Comparison of ENCODE assay signal across 27 cellular contexts in the genomic region with DNA sequence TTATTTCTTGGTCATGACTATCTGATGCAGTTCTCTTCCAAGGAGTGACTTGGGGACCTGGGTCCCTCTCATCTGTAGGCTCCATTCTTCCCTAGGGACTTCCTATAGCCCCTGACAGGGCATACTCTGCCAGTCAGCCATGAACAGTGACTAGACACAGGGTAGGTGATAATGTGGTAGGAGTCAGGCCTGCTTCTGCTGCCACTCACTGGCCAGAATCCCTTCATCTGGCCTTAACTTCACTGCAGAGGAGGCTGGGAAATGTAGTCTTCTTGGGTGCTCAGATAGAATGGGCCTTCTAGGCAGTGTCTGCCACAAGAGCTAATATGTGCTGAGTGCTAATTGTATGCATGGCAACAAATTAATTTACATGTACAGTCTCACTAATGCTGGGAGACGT.
A peak's percentile ranks its signal among the peaks of the same experiment; 100 is the strongest.
DNase-seq lines count a peak whose midpoint lies in the region; ATAC-seq, FAIRE-seq and TF ChIP-seq lines count a peak whose summit lies in the region.
"Had no signal": no experiment of that assay in that cellular context is flagged by ENCODE, and none has a peak within 500 bp of the region (broad histone marks: within the 10 kb centered on the region; RNA-seq: fewer than 3 reads in every experiment).

No MANE protein-coding gene starts in this region.

- H3K4me3 ChIP-seq in HepG2 (replicated peaks in 1 of 3; ENCODE audit: insufficient read depth in 1 of 3, low read depth in 2 of 3, low read length in 3 of 3) = no peak overlapping the region
- H3K4me3 ChIP-seq in right lobe of liver = no peak overlapping the region
- no peak overlapping the region for H3K4me3 ChIP-seq in vagina
- H3K4me3 ChIP-seq: gastroesophageal sphincter, SJSA1, stomach, uterus had no signal

- H3K4me1 ChIP-seq in HepG2 (ENCODE audit: insufficient read depth, low read length) (no peaks in the 10 kb centered on the region), right lobe of liver (no peaks in the 10 kb centered on the region), vagina (peaks cover 3% of the 10 kb centered on the region)
- H3K4me1 ChIP-seq: SJSA1, uterus had no signal

- H3K27ac Mint-ChIP-seq in WTC11 = no peak overlapping the region
- no peak overlapping the region for H3K27ac Mint-ChIP-seq in stimulated activated naive B cell treated with anti-CD40 and anti-IgM and Interleukin-4, amounts not matched to agents 10 μg/mL and 1 μg/mL and 100 μg/mL, for 72 hours
- H3K27ac Mint-ChIP-seq: activated naive CD8-positive, alpha-beta T cell; activated T-cell treated with anti-CD3 and anti-CD28 coated beads, Interleukin-2, amount 50 U/mL, for 24 hours; CD4-positive, alpha-beta memory T cell; immature natural killer cell; progenitor cell of endocrine pancreas; T-helper 1 cell treated with Interleukin-12 subunit alpha and Interleukin-12 subunit beta and Interleukin-4 antibody, amounts not matched to agents 30 μg/mL and 1 μg/mL, for 36 hours had no signal

- no peak for TF ChIP-seq RAD21 in HepG2 (CRISPR knock-in tag; IDR thresholded peaks at IDR 0.05)

- H3K4me3 Mint-ChIP-seq in WTC11 = no peak overlapping the region
- no peak overlapping the region for H3K4me3 Mint-ChIP-seq in stimulated activated naive B cell treated with anti-CD40 and anti-IgM and Interleukin-4, amounts not matched to agents 10 μg/mL and 1 μg/mL and 100 μg/mL, for 72 hours
- H3K4me3 Mint-ChIP-seq: activated naive CD8-positive, alpha-beta T cell; activated T-cell treated with anti-CD3 and anti-CD28 coated beads, Interleukin-2, amount 50 U/mL, for 24 hours; CD4-positive, alpha-beta memory T cell; immature natural killer cell; T-helper 1 cell treated with Interleukin-12 subunit alpha and Interleukin-12 subunit beta and Interleukin-4 antibody, amounts not matched to agents 30 μg/mL and 1 μg/mL, for 36 hours had no signal

- no peak overlapping the region for H3K4me2 ChIP-seq in HepG2 (ENCODE audit: low read depth, low read length)

- TF ChIP-seq CTCF in HepG2 (CRISPR knock-in tag; IDR thresholded peaks at IDR 0.05) (no peak), right lobe of liver (IDR thresholded peaks at IDR 0.05) (no peak), WTC11 (IDR thresholded peaks at IDR 0.05) (no peak), vagina (IDR thresholded peaks at IDR 0.05) (no peak)

- no peak overlapping the region for H3K27ac ChIP-seq in HepG2 (ENCODE audit: extremely low read length, insufficient read depth, low read length)
- no peak overlapping the region for H3K27ac ChIP-seq in right lobe of liver
- no peak overlapping the region for H3K27ac ChIP-seq in vagina
- H3K27ac ChIP-seq: gastroesophageal sphincter, SJSA1, stomach, uterus had no signal

- no peak for ATAC-seq in HepG2
- ATAC-seq in right lobe of liver = no peak
- peak; percentile 87 for ATAC-seq in WTC11
- no peak for ATAC-seq in stimulated activated naive B cell treated with anti-CD40 and anti-IgM and Interleukin-4, amounts not matched to agents 10 μg/mL and 1 μg/mL and 100 μg/mL, for 72 hours (replicated peaks)
- no peak for ATAC-seq in GM19324 (IDR thresholded peaks at IDR 0.05; ENCODE audit: low FRiP score, unreplicated experiment)
- ATAC-seq: gastroesophageal sphincter, sciatic nerve had no signal

- intact Hi-C loops in HepG2 (cut with micrococcal nuclease; ENCODE audit: unreplicated experiment) (no loop called here), right lobe of liver (cut with DNase I) (no loop called here), vagina (cut with DNase I) (no loop called here)

- peaks cover 20% of the 10 kb centered on the region for H3K9me3 Mint-ChIP-seq in WTC11
- H3K9me3 Mint-ChIP-seq in stimulated activated naive B cell treated with anti-CD40 and anti-IgM and Interleukin-4, amounts not matched to agents 10 μg/mL and 1 μg/mL and 100 μg/mL, for 72 hours = peaks cover 8 to 12% of the 10 kb centered on the region in 2 donors
- H3K9me3 Mint-ChIP-seq: T-helper 1 cell treated with Interleukin-12 subunit alpha and Interleukin-12 subunit beta and Interleukin-4 antibody, amounts not matched to agents 30 μg/mL and 1 μg/mL, for 36 hours had no signal

- no peaks in the 10 kb centered on the region for H3K27me3 Mint-ChIP-seq in WTC11 (ENCODE audit: low read depth)
- no peaks in the 10 kb centered on the region for H3K27me3 Mint-ChIP-seq in stimulated activated naive B cell treated with anti-CD40 and anti-IgM and Interleukin-4, amounts not matched to agents 10 μg/mL and 1 μg/mL and 100 μg/mL, for 72 hours
- H3K27me3 Mint-ChIP-seq: activated T-cell treated with anti-CD3 and anti-CD28 coated beads, Interleukin-2, amount 50 U/mL, for 24 hours had no signal

- no peak for TF ChIP-seq EP300 in HepG2 (IDR thresholded peaks at IDR 0.05; ENCODE audit: low read depth in 2 of 2, low read length in 2 of 2)
- TF ChIP-seq EP300 in HepG2 (CRISPR knock-in tag; IDR thresholded peaks at IDR 0.05; ENCODE audit: borderline replicate concordance) = no peak

- no CpG with 5 or more reads among the region's 1 CpG for WGBS in HepG2 (ENCODE audit: low lambda C conversion rate)
- 40% methylated on average over 1 of the region's 1 CpG for WGBS in right lobe of liver (ENCODE audit: insufficient coverage, low coverage, low lambda C conversion rate, missing lambda C conversion rate)

- TF ChIP-seq POLR2A in HepG2 (IDR thresholded peaks at IDR 0.05; ENCODE audit: insufficient read depth in 1 of 2, low read depth in 2 of 2, low read length in 2 of 2) (no peak), right lobe of liver (IDR thresholded peaks at IDR 0.05) (no peak), vagina (IDR thresholded peaks at IDR 0.05) (no peak)

- CTCF ChIA-PET in HepG2 (lab: Yijun Ruan, JAX; ENCODE audit: low intra/inter-chr PET ratio, low total read pairs) = no interaction called here
- CTCF ChIA-PET in WTC11 (lab: Charles Lee) = interaction anchor here (0.6 to 1.1 kb wide), 2 partner anchors 14 to 268 kb away, joined by 3 read pairs; no protein-coding TSS in a partner anchor

- FAIRE-seq in HepG2 (lab: Jason Lieb, UNC) = no peak
- FAIRE-seq: A204.1 had no signal

- peaks cover 9% of the 10 kb centered on the region for H3K4me1 Mint-ChIP-seq in WTC11
- H3K4me1 Mint-ChIP-seq in stimulated activated naive B cell treated with anti-CD40 and anti-IgM and Interleukin-4, amounts not matched to agents 10 μg/mL and 1 μg/mL and 100 μg/mL, for 72 hours = no peaks in the 10 kb centered on the region
- H3K4me1 Mint-ChIP-seq: CD4-positive, alpha-beta memory T cell; immature natural killer cell had no signal

- H3K27me3 ChIP-seq in HepG2 (ENCODE audit: control insufficient read depth in 1 of 2, insufficient read depth in 2 of 2, low read length in 2 of 2) (peaks cover 0 to 15% of the 10 kb centered on the region in 2 experiments; a peak in 2 of 5 replicates), right lobe of liver (no peaks in the 10 kb centered on the region), vagina (no peaks in the 10 kb centered on the region)
- H3K27me3 ChIP-seq: gastroesophageal sphincter, SJSA1, stomach, uterus had no signal

- DNase-seq in DMS53 (lab: John Stamatoyannopoulos, UW) (peak; percentile 17), DMS53 treated with DMSO at 0.1 percent for 48 hours (lab: John Stamatoyannopoulos, UW; ENCODE audit: unreplicated experiment) (no peak), HepG2 (ENCODE audit: low spot score) (no peak), right lobe of liver (no peak), WTC11 (ENCODE audit: low spot score) (no peak), vagina (ENCODE audit: extremely low spot score in 2 of 2) (peak; percentile 20 to 31)
- no peak for DNase-seq in stimulated activated naive B cell treated with anti-CD40 and anti-IgM and Interleukin-4, amounts not matched to agents 10 μg/mL and 1 μg/mL and 100 μg/mL, for 72 hours
- DNase-seq: activated effector memory CD4-positive, alpha-beta T cell treated with anti-CD3 and anti-CD28 coated beads, Interleukin-2, amount 50 U/mL, for 16 hours; activated T-cell treated with anti-CD3 and anti-CD28 coated beads, Interleukin-2, amount 50 U/mL, for 24 hours; CD4-positive, alpha-beta memory T cell; hypothalamus; immature natural killer cell; mesenchymal stem cell; NCI-H1105 treated with DMSO at 0.1 percent for 48 hours; NCI-H2029; stimulated activated CD4-positive, alpha-beta T cell treated with anti-CD3 and anti-CD28 coated beads, Interleukin-12 subunit alpha, Interleukin-12 subunit beta, amount 100 ng/mL, for 4 hours; stimulated activated CD4-positive, alpha-beta T cell treated with anti-CD3 and anti-CD28 coated beads, Interleukin-2, amount 100 ng/mL, for 48 hours; stomach; uterus had no signal

- POLR2A ChIA-PET in HepG2 (lab: Yijun Ruan, JAX) = no interaction called here
- POLR2A ChIA-PET in WTC11 (lab: Charles Lee) = no interaction called here

- H3K9ac ChIP-seq in HepG2 (ENCODE audit: insufficient read depth, low read depth, low read length) = no peak overlapping the region

- H3K9me3 ChIP-seq in HepG2 (ENCODE audit: low read length) (no peaks in the 10 kb centered on the region), right lobe of liver (no peaks in the 10 kb centered on the region), vagina (no peaks in the 10 kb centered on the region)
- H3K9me3 ChIP-seq: gastroesophageal sphincter, SJSA1, stomach, uterus had no signal

- in situ Hi-C loops in HepG2 (cut with HindIII; ENCODE audit: extremely low pct_ligation_motif_present, low pct_unique_long_range_greater_than_20kb) = no loop called here

- H4K20me1 ChIP-seq in HepG2 (ENCODE audit: insufficient read depth, low read length) = no peaks in the 10 kb centered on the region

- H3K79me2 ChIP-seq in HepG2 (ENCODE audit: insufficient read depth, low read length) = no peaks in the 10 kb centered on the region

- H3K36me3 ChIP-seq in HepG2 (replicated peaks in 1 of 2; ENCODE audit: control insufficient read depth in 1 of 2, insufficient read depth in 2 of 2, low read length in 2 of 2) (no peaks in the 10 kb centered on the region), right lobe of liver (no peaks in the 10 kb centered on the region), vagina (no peaks in the 10 kb centered on the region)
- H3K36me3 ChIP-seq: gastroesophageal sphincter, SJSA1, stomach, uterus had no signal

- peaks cover 1% of the 10 kb centered on the region; the same call in 1 of the 2 replicates for H3K36me3 Mint-ChIP-seq in WTC11
- no peaks in the 10 kb centered on the region for H3K36me3 Mint-ChIP-seq in stimulated activated naive B cell treated with anti-CD40 and anti-IgM and Interleukin-4, amounts not matched to agents 10 μg/mL and 1 μg/mL and 100 μg/mL, for 72 hours
- H3K36me3 Mint-ChIP-seq: activated naive CD8-positive, alpha-beta T cell; CD4-positive, alpha-beta memory T cell; immature natural killer cell had no signal

- no peak overlapping the region for H2AFZ ChIP-seq in HepG2 (ENCODE audit: low read length)

- no TSS peak for BruUV-seq in HepG2 (replicated peaks; lab: Mats Ljungman, UMichigan)

TF ChIP-seq in HepG2, 621 proteins besides CTCF, POLR2A, EP300 and RAD21 (continues in another document):
- TF ChIP-seq KDM4B (CRISPR knock-in tag; IDR thresholded peaks at IDR 0.05) (no peak), ZNF143 (CRISPR knock-in tag; IDR thresholded peaks at IDR 0.05) (peak; percentile 64), ZNF33A (CRISPR knock-in tag; IDR thresholded peaks at IDR 0.05; ENCODE audit: borderline replicate concordance) (no peak)

TF ChIP-seq in WTC11, 78 proteins besides CTCF, POLR2A, EP300 and RAD21 (continues in another document):
- TF ChIP-seq PRRX2 (CRISPR knock-in tag; IDR thresholded peaks at IDR 0.05) (no peak), OVOL2 (CRISPR knock-in tag; IDR thresholded peaks at IDR 0.05; ENCODE audit: borderline replicate concordance) (no peak)

Comparison
In these comparisons a context has a peak if more than half of its experiments do, and no peak if none do; other contexts are left out.
1. DNase-seq: peak in DMS53 (single experiment) and vagina (2 of 2); none in DMS53 treated with DMSO at 0.1 percent for 48 hours (single experiment), HepG2 (single experiment), right lobe of liver (0 of 3), WTC11 (single experiment) and stimulated activated naive B cell treated with anti-CD40 and anti-IgM and Interleukin-4, amounts not matched to agents 10 μg/mL and 1 μg/mL and 100 μg/mL, for 72 hours (single experiment).